In the genomic region with DNA sequence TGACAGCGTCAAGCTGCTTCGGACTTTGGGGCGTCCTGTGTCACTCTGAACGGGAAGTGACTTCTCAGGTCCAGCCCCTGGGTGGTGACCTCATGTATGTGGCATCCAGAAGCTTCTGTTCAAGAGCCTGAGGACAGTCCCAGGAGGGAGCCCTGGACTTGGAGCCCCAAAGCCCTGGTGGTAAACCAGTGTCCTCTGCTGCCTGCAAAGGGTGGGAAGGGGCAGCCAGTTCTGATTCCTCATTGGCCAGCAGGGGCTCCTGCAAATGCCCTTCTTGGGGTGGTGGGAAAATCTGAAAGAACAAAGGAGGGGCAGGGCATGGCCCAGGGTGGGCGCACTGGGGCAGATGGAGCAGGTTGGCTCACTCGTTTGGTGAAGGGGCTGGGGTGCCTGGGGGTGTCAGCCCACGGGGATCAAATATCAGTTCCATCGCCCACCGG, we compare ENCODE assay signal across 8 cellular contexts. TPM values are rescaled to one million over a fixed set of nuclear protein-coding genes. Genes with fewer than 3 reads are reported as not detected.
A peak's percentile ranks its signal among the peaks of the same experiment; 100 is the strongest.
DNase-seq lines count a peak whose midpoint lies in the region; ATAC-seq, FAIRE-seq and TF ChIP-seq lines count a peak whose summit lies in the region.

No MANE protein-coding gene starts in this region.

- no peaks in the 10 kb centered on the region for H3K36me3 Mint-ChIP-seq in activated CD4-positive, alpha-beta T cell treated with anti-CD3 and anti-CD28 coated beads, Interleukin-2, amount 10 ng/mL, durations not matched to agents 24 days and 14 days (ENCODE audit: low read depth)

- no peak for FAIRE-seq in kidney (lab: Jason Lieb, UNC)
- FAIRE-seq in GM12891 (lab: Jason Lieb, UNC), result no peak

- intact Hi-C loops in kidney (cut with DNase I) (no loop called here), stomach (cut with DNase I; ENCODE audit: low total_unique reads) (no loop called here)
- intact Hi-C loops in activated CD4-positive, alpha-beta T cell treated with anti-CD3 and anti-CD28 coated beads, Interleukin-2, amount 10 ng/mL, durations not matched to agents 24 days and 14 days (cut with micrococcal nuclease), result loop anchor here (5.0 to 10.0 kb wide), 2 partner anchors 233 to 550 kb away; partner anchors contain the start of genes MEAK7 and TAF1C

- TF ChIP-seq CTCF in kidney (IDR thresholded peaks at IDR 0.05; ENCODE audit: borderline replicate concordance, extremely low read depth, insufficient read depth) (no peak), stomach (IDR thresholded peaks at IDR 0.05) (no peak)

- 52 to 63% (median 58%) methylated on average over 8 to 9 of the region's 9 CpGs for WGBS in stomach, 5 donors

- no peak overlapping the region for H3K4me3 Mint-ChIP-seq in activated CD4-positive, alpha-beta T cell treated with anti-CD3 and anti-CD28 coated beads, Interleukin-2, amount 10 ng/mL, durations not matched to agents 24 days and 14 days

- no peaks in the 10 kb centered on the region for H3K9me3 Mint-ChIP-seq in activated CD4-positive, alpha-beta T cell treated with anti-CD3 and anti-CD28 coated beads, Interleukin-2, amount 10 ng/mL, durations not matched to agents 24 days and 14 days

- H3K4me3 ChIP-seq in kidney (ENCODE audit: low read length in 2 of 2), result peak overlapping the region; percentile 82 to 91
- peak overlapping the region in 3 of 4 donors; percentile 52 to 66 (median 60) for H3K4me3 ChIP-seq in stomach

- H3K27ac ChIP-seq in kidney (ENCODE audit: low read depth in 2 of 2, low read length in 2 of 2) (peak overlapping the region in 1 of 2 donors; percentile 18), stomach (peak overlapping the region in 3 of 5 donors; percentile 94 to 96 (median 94))

- H3K27ac Mint-ChIP-seq in activated CD4-positive, alpha-beta T cell treated with anti-CD3 and anti-CD28 coated beads, Interleukin-2, amount 10 ng/mL, durations not matched to agents 24 days and 14 days, result no peak overlapping the region

- H3K4me1 ChIP-seq in kidney (ENCODE audit: control insufficient read depth in 1 of 2, insufficient read depth in 1 of 2, low read depth in 1 of 2, low read length in 2 of 2) (peaks cover 7 to 19% of the 10 kb centered on the region in 2 donors), stomach (peaks cover 18 to 46% (median 33%) of the 10 kb centered on the region in 4 donors)

- peaks cover 14% of the 10 kb centered on the region for H3K4me1 Mint-ChIP-seq in activated CD4-positive, alpha-beta T cell treated with anti-CD3 and anti-CD28 coated beads, Interleukin-2, amount 10 ng/mL, durations not matched to agents 24 days and 14 days

- ATAC-seq in HG02610 (IDR thresholded peaks at IDR 0.05; ENCODE audit: unreplicated experiment) (no peak), HG02970 (IDR thresholded peaks at IDR 0.05; ENCODE audit: low FRiP score, unreplicated experiment) (no peak)

- no peak for TF ChIP-seq POLR2A in stomach (IDR thresholded peaks at IDR 0.05)
- no peak for TF ChIP-seq POLR2A in GM12891 (IDR thresholded peaks at IDR 0.05; ENCODE audit: low read depth, low read length)

- H3K36me3 ChIP-seq in kidney (ENCODE audit: control insufficient read depth in 1 of 2, insufficient read depth in 2 of 2, low read length in 2 of 2) (peaks cover 5 to 12% of the 10 kb centered on the region in 2 donors), stomach (peaks cover 15 to 25% (median 21%) of the 10 kb centered on the region in 4 donors)

- peak; percentile 51 for DNase-seq in HT1080 (ENCODE audit: low read depth)
- DNase-seq in astrocyte of the hippocampus (ENCODE audit: low read depth, low spot score), result peak; percentile 59
- DNase-seq in kidney, result peak; percentile 78
- peak; percentile 56 for DNase-seq in stomach
- DNase-seq in activated CD4-positive, alpha-beta T cell treated with anti-CD3 and anti-CD28 coated beads, Interleukin-2, amount 10 ng/mL, durations not matched to agents 24 days and 14 days, result no peak
- DNase-seq in GM12891 (ENCODE audit: insufficient read length, low spot score), result no peak

- no peak for TF ChIP-seq EP300 in stomach (IDR thresholded peaks at IDR 0.05)

- H3K9ac ChIP-seq in kidney (ENCODE audit: low read length in 2 of 2), result peak overlapping the region in 1 of 2 donors; percentile 94

- no peaks in the 10 kb centered on the region for H3K9me3 ChIP-seq in kidney (ENCODE audit: control insufficient read depth in 1 of 2, low read length in 2 of 2)
- H3K9me3 ChIP-seq in stomach, result no peaks in the 10 kb centered on the region

- H3K27me3 ChIP-seq in stomach, result no peaks in the 10 kb centered on the region

- peaks cover 8% of the 10 kb centered on the region for H3K27me3 Mint-ChIP-seq in activated CD4-positive, alpha-beta T cell treated with anti-CD3 and anti-CD28 coated beads, Interleukin-2, amount 10 ng/mL, durations not matched to agents 24 days and 14 days

TF ChIP-seq in GM12891, 5 proteins besides CTCF, POLR2A, EP300 and RAD21:
- TF ChIP-seq POLR2AphosphoS5 (IDR thresholded peaks at IDR 0.05; ENCODE audit: low read depth, low read length) (no peak), TAF1 (IDR thresholded peaks at IDR 0.05; ENCODE audit: low read depth, low read length) (no peak), PAX5 (IDR thresholded peaks at IDR 0.05; ENCODE audit: insufficient read depth, low read length, severe bottlenecking) (no peak), POU2F2 (IDR thresholded peaks at IDR 0.05; ENCODE audit: low read depth, low read length) (no peak), SPI1 (IDR thresholded peaks at IDR 0.05; ENCODE audit: low read depth, low read length) (no peak)

RNA-seq across cellular contexts. Expression of gene OSGIN1, which starts 1.6 kb away (rescaled TPM):
- total RNA-seq in HT1080 (2014; rRNA removed; shearing (Covaris generic)), result 2.1 and 3.8 TPM in 2 replicates
- polyA plus RNA-seq in HT1080 (2015; cell fraction: cytosol; rRNA removed), result 4.3 and 5.7 TPM in 2 replicates
- polyA plus RNA-seq in HT1080 (2015; cell fraction: nucleus; rRNA removed), result 6.4 and 7.3 TPM in 2 replicates
- total RNA-seq in kidney (6.3 TPM), stomach (10 to 100 TPM in 3 of 5 donors, 1 to 10 TPM in 2; 2.6 to 28.6 (median 24.5) TPM)
- polyA plus RNA-seq in kidney (ENCODE audit: insufficient read depth, low read depth, low replicate concordance) (14.5 TPM), stomach (10 to 100 TPM in 1 of 3 donors, 1 to 10 TPM in 2; 8.3 to 10.5 (median 9.9) TPM)
- total RNA-seq in activated CD4-positive, alpha-beta T cell treated with anti-CD3 and anti-CD28 coated beads, Interleukin-2, amount 10 ng/mL, durations not matched to agents 24 days and 14 days, result 0.72 and 1.3 TPM in 2 replicates
- 0.23 TPM for polyA plus RNA-seq in GM12891 (2012; ENCODE audit: low read depth, missing spikeins)

RNA-seq across cellular contexts. Expression of gene NECAB2, which starts 13.4 kb away (rescaled TPM):
- total RNA-seq in HT1080 (2014; rRNA removed; shearing (Covaris generic)), result not detected in 2 replicates
- polyA plus RNA-seq in HT1080 (2015; cell fraction: cytosol; rRNA removed), result 1.2 and 1.7 TPM in 2 replicates
- polyA plus RNA-seq in HT1080 (2015; cell fraction: nucleus; rRNA removed), result 1.3 TPM in 2 replicates
- total RNA-seq in kidney, result 0.82 TPM
- polyA plus RNA-seq in kidney (ENCODE audit: insufficient read depth, low read depth, low replicate concordance), result 47.0 TPM
- total RNA-seq in stomach, result 10 to 100 TPM in 1 of 5 donors, 1 to 10 TPM in 1, not detected in 3; 1.7 to 11.2 TPM
- 1 to 10 TPM in 1 of 3 donors, under 1 TPM in 2; 0.46 to 1.7 (median 0.65) TPM for polyA plus RNA-seq in stomach
- not detected in 2 replicates for total RNA-seq in activated CD4-positive, alpha-beta T cell treated with anti-CD3 and anti-CD28 coated beads, Interleukin-2, amount 10 ng/mL, durations not matched to agents 24 days and 14 days
- not detected for polyA plus RNA-seq in GM12891 (2012; ENCODE audit: low read depth, missing spikeins)

RNA-seq across cellular contexts. Expression of gene MLYCD, which starts 55.7 kb away (rescaled TPM):
- 0.47 and 1.2 TPM in 2 replicates for total RNA-seq in HT1080 (2014; rRNA removed; shearing (Covaris generic))
- polyA plus RNA-seq in HT1080 (2015; cell fraction: cytosol; rRNA removed), result 0.95 and 1.00 TPM in 2 replicates
- polyA plus RNA-seq in HT1080 (2015; cell fraction: nucleus; rRNA removed), result 2.0 and 3.2 TPM in 2 replicates
- 8.8 TPM for total RNA-seq in kidney
- polyA plus RNA-seq in kidney (ENCODE audit: insufficient read depth, low read depth, low replicate concordance), result 9.1 TPM
- 10 to 100 TPM; 14.0 to 43.8 (median 22.0) TPM for total RNA-seq in stomach
- polyA plus RNA-seq in stomach, result 1 to 10 TPM; 2.9 to 3.5 (median 3.0) TPM
- total RNA-seq in activated CD4-positive, alpha-beta T cell treated with anti-CD3 and anti-CD28 coated beads, Interleukin-2, amount 10 ng/mL, durations not matched to agents 24 days and 14 days, result 5.0 and 5.3 TPM in 2 replicates
- 1.0 TPM for polyA plus RNA-seq in GM12891 (2012; ENCODE audit: low read depth, missing spikeins)

Comparison
In these comparisons a context has a peak if more than half of its experiments do, and no peak if none do; other contexts are left out.
1. DNase-seq: peak in HT1080 (single experiment), astrocyte of the hippocampus (single experiment), kidney (single experiment) and stomach (single experiment); none in activated CD4-positive, alpha-beta T cell treated with anti-CD3 and anti-CD28 coated beads, Interleukin-2, amount 10 ng/mL, durations not matched to agents 24 days and 14 days (single experiment) and GM12891 (single experiment).